ENCODE assay signal across 19 cellular contexts in genomic region chr3:178236555-178237277, GRCh38.
DNase-seq lines count a peak whose midpoint lies in the region; ATAC-seq, FAIRE-seq and TF ChIP-seq lines count a peak whose summit lies in the region.
"Had no signal": no experiment of that assay in that cellular context is flagged by ENCODE, and none has a peak within 500 bp of the region (broad histone marks: within the 10 kb centered on the region; RNA-seq: fewer than 3 reads in every experiment).

No MANE protein-coding gene starts in this region.

- TF ChIP-seq EP300 in A549 (IDR thresholded peaks at IDR 0.05) = no peak

- H3K36me3 ChIP-seq in brain microvascular endothelial cell (replicated peaks) = no peaks in the 10 kb centered on the region
- H3K36me3 ChIP-seq in colonic mucosa = no peaks in the 10 kb centered on the region
- H3K36me3 ChIP-seq: left ventricle myocardium inferior, suprapubic skin had no signal

- FAIRE-seq in A549 (lab: Jason Lieb, UNC) = no peak

- intact Hi-C loops in colonic mucosa (cut with DNase I) = no loop called here

- 56% methylated on average over 5 of the region's 5 CpGs for WGBS in A549 (ENCODE audit: missing lambda C conversion rate)

- H3K27me3 ChIP-seq in brain microvascular endothelial cell (replicated peaks) = no peaks in the 10 kb centered on the region
- H3K27me3 ChIP-seq in colonic mucosa = no peaks in the 10 kb centered on the region
- H3K27me3 ChIP-seq: suprapubic skin had no signal

- POLR2A ChIA-PET in A549 (lab: Yijun Ruan, JAX) = no interaction called here

- no peak for ATAC-seq in A549
- ATAC-seq in HG02884 (IDR thresholded peaks at IDR 0.05; ENCODE audit: unreplicated experiment) = no peak
- no peak for ATAC-seq in HG03521 (IDR thresholded peaks at IDR 0.05; ENCODE audit: unreplicated experiment)
- ATAC-seq: activated CD8-positive, alpha-beta memory T cell treated with anti-CD3 and anti-CD28 coated beads, Interleukin-2, amount 10 ng/mL, durations not matched to agents 7 days and 5 days; naive thymus-derived CD4-positive, alpha-beta T cell; Panc1 had no signal

- TF ChIP-seq CTCF in A549 (IDR thresholded peaks at IDR 0.05) (no peak), brain microvascular endothelial cell (IDR thresholded peaks at IDR 0.05; ENCODE audit: low read depth, low read length, missing control alignments) (no peak), foreskin fibroblast (IDR thresholded peaks at IDR 0.05; ENCODE audit: low read depth, low read length) (no peak), colonic mucosa (IDR thresholded peaks at IDR 0.05) (no peak)

- in situ Hi-C loops in brain microvascular endothelial cell (cut with HindIII; ENCODE audit: low pct_ligation_motif_present, low sequenced_read_pairs) = no loop called here

- DNase-seq in A549 (ENCODE audit: low read depth in 1 of 2, low spot score in 1 of 2) (no peak), HS-5 (ENCODE audit: low read depth) (peak; percentile 47), brain microvascular endothelial cell (peak; percentile 51), foreskin fibroblast (peak; percentile 33 to 53), NCI-H146 treated with DMSO at 0.1 percent for 48 hours (lab: John Stamatoyannopoulos, UW; ENCODE audit: unreplicated experiment) (no peak), colonic mucosa (no peak)
- DNase-seq: activated B cell treated with CpG ODN at 0.5 μM for 24 hours; activated CD8-positive, alpha-beta memory T cell treated with anti-CD3 and anti-CD28 coated beads, Interleukin-2, amount 10 ng/mL, durations not matched to agents 7 days and 5 days; activated naive CD4-positive, alpha-beta T cell treated with anti-CD3 and anti-CD28 coated beads for 36 hours; caudate nucleus; hippocampal formation; left ventricle myocardium inferior; naive thymus-derived CD4-positive, alpha-beta T cell; NCI-H2029; NCI-H526 had no signal

- TF ChIP-seq POLR2A in A549 (IDR thresholded peaks at IDR 0.05; ENCODE audit: low read length) = no peak

- CTCF ChIA-PET in A549 (lab: Yijun Ruan, JAX) = no interaction called here

- no peak for TF ChIP-seq RAD21 in A549 (conservative IDR thresholded peaks at IDR 0.05 in 1 of 2, IDR thresholded peaks at IDR 0.05 in 1 of 2)

- H3K4me2 ChIP-seq in A549 = peak overlapping the region; percentile 47; the same call in 2 of the 3 replicates

- H3K4me3 ChIP-seq in A549 (no peak overlapping the region), brain microvascular endothelial cell (ENCODE audit: low read depth, low read length) (no peak overlapping the region), foreskin fibroblast (ENCODE audit: low read depth in 1 of 2, low read length in 2 of 2) (no peak overlapping the region), colonic mucosa (no peak overlapping the region)
- H3K4me3 ChIP-seq: left ventricle myocardium inferior, suprapubic skin had no signal

- H3K27ac ChIP-seq in A549 = no peak overlapping the region
- no peak overlapping the region for H3K27ac ChIP-seq in brain microvascular endothelial cell
- no peak overlapping the region for H3K27ac ChIP-seq in colonic mucosa
- H3K27ac ChIP-seq: left ventricle myocardium inferior, suprapubic skin had no signal

- H3K9me3 ChIP-seq in A549 (no peaks in the 10 kb centered on the region), colonic mucosa (no peaks in the 10 kb centered on the region)

- H3K4me1 ChIP-seq in A549 = 0 out of 3 replicates have a peak, but pooled peaks cover 6% of the 10 kb centered on the region
- H3K4me1 ChIP-seq in colonic mucosa = no peaks in the 10 kb centered on the region

- no peak overlapping the region for H3K9ac ChIP-seq in colonic mucosa (ENCODE audit: low read depth in 2 of 2, low read length in 2 of 2)

TF ChIP-seq in A549, 52 proteins besides CTCF, POLR2A, EP300 and RAD21:
- TF ChIP-seq TP53 (CRISPR knock-in tag; IDR thresholded peaks at IDR 0.05) (no peak), POLR2AphosphoS2 (conservative IDR thresholded peaks at IDR 0.05; ENCODE audit: low read length) (no peak), CEBPB (IDR thresholded peaks at IDR 0.05) (no peak), MAFK (IDR thresholded peaks at IDR 0.05; ENCODE audit: partially characterized antibody) (no peak), HOXB5 (CRISPR knock-in tag; IDR thresholded peaks at IDR 0.05) (no peak), CBX8 (IDR thresholded peaks at IDR 0.05) (no peak), TFCP2L1 (CRISPR knock-in tag; IDR thresholded peaks at IDR 0.05) (no peak), USF2 (IDR thresholded peaks at IDR 0.05) (no peak)

Comparison
In these comparisons a context has a peak if more than half of its experiments do, and no peak if none do; other contexts are left out.
1. DNase-seq: peak in HS-5 (single experiment), brain microvascular endothelial cell (single experiment) and foreskin fibroblast (2 of 2); none in A549 (0 of 2), NCI-H146 treated with DMSO at 0.1 percent for 48 hours (single experiment) and colonic mucosa (single experiment).